ENCODE assay signal across 13 cellular contexts in genomic region chr16:70689970-70690905, GRCh38. TPM values are rescaled to one million over a fixed set of nuclear protein-coding genes. Genes with fewer than 3 reads are reported as not detected.
A peak's percentile ranks its signal among the peaks of the same experiment; 100 is the strongest.
DNase-seq lines count a peak whose midpoint lies in the region; ATAC-seq, FAIRE-seq and TF ChIP-seq lines count a peak whose summit lies in the region.
"Had no signal": no experiment of that assay in that cellular context is flagged by ENCODE, and none has a peak within 500 bp of the region (broad histone marks: within the 10 kb centered on the region; RNA-seq: fewer than 3 reads in every experiment).

No MANE protein-coding gene starts in this region.

- POLR2A ChIA-PET in A549 (lab: Yijun Ruan, JAX): no interaction called here
- POLR2A ChIA-PET in CD8-positive, alpha-beta T cell (lab: Charles Lee): no interaction called here

- H3K27me3 Mint-ChIP-seq in CD8-positive, alpha-beta T cell (ENCODE audit: low read depth): no peaks in the 10 kb centered on the region

- in situ Hi-C loops in gastrocnemius medialis (cut with MboI; ENCODE audit: low sequenced_read_pairs in 4 of 4) (loop anchor here in 2 of 4 donors (10.0 kb wide), 2 partner anchors 45 to 75 kb away; no protein-coding TSS in a partner anchor), G401 (cut with HindIII; ENCODE audit: low sequenced_read_pairs) (no loop called here)

- H3K36me3 Mint-ChIP-seq in CD8-positive, alpha-beta T cell: peaks cover 4% of the 10 kb centered on the region

- H3K4me1 ChIP-seq in A549 (peaks cover 88% of the 10 kb centered on the region), SJCRH30 (peaks cover 88% of the 10 kb centered on the region), right cardiac atrium (ENCODE audit: control insufficient read depth, insufficient read depth, low read length) (peaks cover 53% of the 10 kb centered on the region), gastrocnemius medialis (peaks cover 90 to 92% of the 10 kb centered on the region in 2 donors), body of pancreas (peaks cover 26% of the 10 kb centered on the region)
- H3K4me1 ChIP-seq in CD8-positive, alpha-beta T cell (ENCODE audit: insufficient read depth, low read length): peaks cover 12% of the 10 kb centered on the region

- ATAC-seq in A549 (no peak), right cardiac atrium (no peak), gastrocnemius medialis (peak in 1 of 2 donors; percentile 13), body of pancreas (no peak), GM18511 (IDR thresholded peaks at IDR 0.05; ENCODE audit: unreplicated experiment) (no peak)
- no peak for ATAC-seq in CD8-positive, alpha-beta T cell

- TF ChIP-seq POLR2A in A549 (IDR thresholded peaks at IDR 0.05; ENCODE audit: low read length) (no peak), gastrocnemius medialis (IDR thresholded peaks at IDR 0.05) (peak; percentile 15 to 24), body of pancreas (IDR thresholded peaks at IDR 0.05) (no peak)

- no peak overlapping the region for H3K4me3 ChIP-seq in A549
- no peak overlapping the region for H3K4me3 ChIP-seq in SJCRH30
- H3K4me3 ChIP-seq in right cardiac atrium (ENCODE audit: low read length): no peak overlapping the region
- no peak overlapping the region for H3K4me3 ChIP-seq in gastrocnemius medialis
- H3K4me3 ChIP-seq in body of pancreas: no peak overlapping the region
- H3K4me3 ChIP-seq in CD8-positive, alpha-beta T cell (ENCODE audit: low read depth, low read length): no peak overlapping the region

- no peaks in the 10 kb centered on the region for H3K9me3 Mint-ChIP-seq in CD8-positive, alpha-beta T cell

- no peak for TF ChIP-seq CTCF in A549 (IDR thresholded peaks at IDR 0.05)
- TF ChIP-seq CTCF in gastrocnemius medialis (IDR thresholded peaks at IDR 0.05 in 4 of 5, conservative IDR thresholded peaks at IDR 0.05 in 1 of 5): no peak
- no peak for TF ChIP-seq CTCF in body of pancreas (IDR thresholded peaks at IDR 0.05)
- TF ChIP-seq CTCF in CD8-positive, alpha-beta T cell (IDR thresholded peaks at IDR 0.05): no peak

- no peak overlapping the region for H3K4me3 Mint-ChIP-seq in CD8-positive, alpha-beta T cell

- intact Hi-C loops in right cardiac atrium (cut with DNase I): loop anchor here in 3 of 4 donors (5.0 to 10.0 kb wide), 3 partner anchors 45 to 85 kb away; no protein-coding TSS in a partner anchor
- intact Hi-C loops in gastrocnemius medialis (cut with DNase I; ENCODE audit: low total_unique reads): no loop called here
- intact Hi-C loops in body of pancreas (cut with DNase I): no loop called here
- intact Hi-C loops in CD8-positive, alpha-beta T cell (cut with DNase I, micrococcal nuclease): no loop called here

- H3K9me3 ChIP-seq in A549 (no peaks in the 10 kb centered on the region), SJCRH30 (replicated peaks) (no peaks in the 10 kb centered on the region), right cardiac atrium (ENCODE audit: control insufficient read depth, low read length) (no peaks in the 10 kb centered on the region), gastrocnemius medialis (no peaks in the 10 kb centered on the region), body of pancreas (no peaks in the 10 kb centered on the region)
- no peaks in the 10 kb centered on the region for H3K9me3 ChIP-seq in CD8-positive, alpha-beta T cell (ENCODE audit: low read length)

- peak overlapping the region; percentile 21; the same call in 1 of the 3 replicates for H3K4me2 ChIP-seq in A549

- DNase-seq in A549 (ENCODE audit: low read depth in 1 of 2, low spot score in 1 of 2) (no peak), SJCRH30 (peak; percentile 86 to 87), right cardiac atrium (peak; percentile 35 to 67 (median 65)), gastrocnemius medialis (peak; percentile 77 to 92), body of pancreas (no peak), G401 (ENCODE audit: low spot score) (no peak)
- DNase-seq in CD8-positive, alpha-beta T cell: no peak
- DNase-seq: activated CD4-positive, alpha-beta T cell treated with anti-CD3 and anti-CD28 coated beads for 4 hours; activated effector memory CD4-positive, alpha-beta T cell treated with Interleukin-2 at 50 U/mL for 16 hours; mesendoderm; NCI-H226 had no signal

- H3K27me3 ChIP-seq in SJCRH30 (no peaks in the 10 kb centered on the region), right cardiac atrium (ENCODE audit: control insufficient read depth, insufficient read depth) (no peaks in the 10 kb centered on the region), gastrocnemius medialis (no peaks in the 10 kb centered on the region), body of pancreas (no peaks in the 10 kb centered on the region)
- no peaks in the 10 kb centered on the region for H3K27me3 ChIP-seq in CD8-positive, alpha-beta T cell (ENCODE audit: insufficient read depth, low read length)

- no peak for TF ChIP-seq EP300 in A549 (IDR thresholded peaks at IDR 0.05)

- CTCF ChIA-PET in A549 (lab: Yijun Ruan, JAX): interaction anchor here (1.0 to 23.4 kb wide), 5 partner anchors 11 to 81 kb away, joined by 3 to 463 read pairs (median 26); no protein-coding TSS in a partner anchor
- CTCF ChIA-PET in CD8-positive, alpha-beta T cell (lab: Charles Lee): no interaction called here

- H3K36me3 ChIP-seq in SJCRH30: no peaks in the 10 kb centered on the region
- no peaks in the 10 kb centered on the region for H3K36me3 ChIP-seq in gastrocnemius medialis
- no peaks in the 10 kb centered on the region for H3K36me3 ChIP-seq in body of pancreas (replicated peaks in 1 of 2; ENCODE audit: insufficient read depth in 1 of 2, low read depth in 2 of 2)
- H3K36me3 ChIP-seq in CD8-positive, alpha-beta T cell (ENCODE audit: insufficient read depth, low read length): no peaks in the 10 kb centered on the region

- no peak for TF ChIP-seq RAD21 in A549 (conservative IDR thresholded peaks at IDR 0.05 in 1 of 2, IDR thresholded peaks at IDR 0.05 in 1 of 2)

- H3K27ac ChIP-seq in A549 (peak overlapping the region; percentile 97 to 100), SJCRH30 (peak overlapping the region; percentile 37), right cardiac atrium (ENCODE audit: low read length) (peak overlapping the region; percentile 91), gastrocnemius medialis (peak overlapping the region; percentile 88 to 97 (median 94)), body of pancreas (peak overlapping the region in 1 of 4 donors; percentile 25)
- H3K27ac ChIP-seq in CD8-positive, alpha-beta T cell (ENCODE audit: low read depth, low read length): no peak overlapping the region

- FAIRE-seq in A549 (lab: Jason Lieb, UNC): no peak
- FAIRE-seq: colon had no signal

- H3K27ac Mint-ChIP-seq in CD8-positive, alpha-beta T cell: no peak overlapping the region

- WGBS in A549 (ENCODE audit: missing lambda C conversion rate): 83% methylated on average over 15 of the region's 16 CpGs
- WGBS in right cardiac atrium: 84% methylated on average over 16 of the region's 16 CpGs
- WGBS in body of pancreas, 2 donors: 88 to 91% methylated on average over 12 to 15 of the region's 16 CpGs

- peaks cover 3% of the 10 kb centered on the region for H3K4me1 Mint-ChIP-seq in CD8-positive, alpha-beta T cell (ENCODE audit: low read depth)

TF ChIP-seq in A549, 52 proteins besides CTCF, POLR2A, EP300 and RAD21 (continues in another document):
- TF ChIP-seq KDM1A (IDR thresholded peaks at IDR 0.05; ENCODE audit: low read depth): no peak

RNA-seq across cellular contexts. Expression of gene MTSS2, which starts 4.4 kb away (rescaled TPM):
- polyA plus RNA-seq in A549 (2011; rRNA removed): 10.8 and 13.1 TPM in 2 replicates
- 52.8 and 65.7 TPM in 2 replicates for polyA plus RNA-seq in A549 (2012; cell fraction: cytosol; rRNA removed)
- 97.7 and 160 TPM in 2 replicates for polyA plus RNA-seq in A549 (2012; cell fraction: nucleus; rRNA removed)
- polyA plus RNA-seq in A549 (2017; fragmentation: RNase III; extraction: RNeasy Plus Mini Kit Qiagen cat#74134 plus additional on column Dnase treatment): 27.1 to 37.4 TPM (median 33.5 TPM) in 3 replicates
- 11.4 and 19.0 TPM in 2 replicates for polyA minus RNA-seq in A549 (2011; rRNA and poly(A)+ RNA removed)
- 24.6 and 27.4 TPM in 2 replicates for total RNA-seq in SJCRH30 (2014; rRNA removed; shearing (Covaris generic))
- 10 to 100 TPM; 60.4 to 71.2 (median 67.7) TPM for total RNA-seq in right cardiac atrium
- polyA plus RNA-seq in right cardiac atrium: 47.5 TPM
- total RNA-seq in gastrocnemius medialis: 100 to 1,000 TPM in 1 of 4 donors, 10 to 100 TPM in 3; 42.6 to 160 (median 93.9) TPM
- total RNA-seq in body of pancreas: 10 to 100 TPM in 1 of 2 donors, 1 to 10 TPM in 1; 8.8 to 23.4 TPM
- 15.6 and 46.7 TPM in 2 replicates for total RNA-seq in G401 (2014; rRNA removed; shearing (Covaris generic))
- total RNA-seq in CD8-positive, alpha-beta T cell: 10 to 100 TPM; 27.9 to 28.4 TPM

RNA-seq across cellular contexts. Expression of gene IL34, which starts 43.9 kb away (rescaled TPM):
- polyA plus RNA-seq in A549 (2011; rRNA removed) (0.12 and 0.25 TPM in 2 replicates), A549 (2017; fragmentation: RNase III; extraction: RNeasy Plus Mini Kit Qiagen cat#74134 plus additional on column Dnase treatment) (0.29 to 0.89 TPM (median 0.40 TPM) in 3 replicates), right cardiac atrium (1.9 TPM)
- polyA plus RNA-seq in A549 (2012; cell fraction: cytosol; rRNA removed): 0.73 and 1.2 TPM in 2 replicates
- 0.94 and 1.5 TPM in 2 replicates for polyA plus RNA-seq in A549 (2012; cell fraction: nucleus; rRNA removed)
- polyA minus RNA-seq in A549 (2011; rRNA and poly(A)+ RNA removed): 0.41 TPM in 1 of 2 replicates, not detected in the other
- 0.61 and 0.75 TPM in 2 replicates for total RNA-seq in SJCRH30 (2014; rRNA removed; shearing (Covaris generic))
- total RNA-seq in right cardiac atrium (1 to 10 TPM in 2 of 4 donors, under 1 TPM in 2; 0.74 to 2.1 (median 1.5) TPM), gastrocnemius medialis (10 to 100 TPM in 3 of 4 donors, under 1 TPM in 1; 0.71 to 93.0 (median 22.1) TPM), body of pancreas (1 to 10 TPM in 1 of 2 donors, under 1 TPM in 1; 0.78 to 3.0 TPM)
- 3.4 and 5.1 TPM in 2 replicates for total RNA-seq in G401 (2014; rRNA removed; shearing (Covaris generic))
- under 1 TPM; 0.84 to 0.86 TPM for total RNA-seq in CD8-positive, alpha-beta T cell

Comparison
In these comparisons a context has a peak if more than half of its experiments do, and no peak if none do; other contexts are left out.
1. DNase-seq: peak in SJCRH30 (2 of 2), right cardiac atrium (3 of 3) and gastrocnemius medialis (2 of 2); none in A549 (0 of 2), body of pancreas (0 of 4), G401 (single experiment) and CD8-positive, alpha-beta T cell (0 of 7).
2. POLR2A ChIP-seq: peak in gastrocnemius medialis (2 of 2); none in A549 (single experiment) and body of pancreas (0 of 3).
3. intact Hi-C loops: an anchor here in right cardiac atrium (5.0 to 10.0 kb wide); none called in gastrocnemius medialis, body of pancreas and CD8-positive, alpha-beta T cell.